In the genomic region with DNA sequence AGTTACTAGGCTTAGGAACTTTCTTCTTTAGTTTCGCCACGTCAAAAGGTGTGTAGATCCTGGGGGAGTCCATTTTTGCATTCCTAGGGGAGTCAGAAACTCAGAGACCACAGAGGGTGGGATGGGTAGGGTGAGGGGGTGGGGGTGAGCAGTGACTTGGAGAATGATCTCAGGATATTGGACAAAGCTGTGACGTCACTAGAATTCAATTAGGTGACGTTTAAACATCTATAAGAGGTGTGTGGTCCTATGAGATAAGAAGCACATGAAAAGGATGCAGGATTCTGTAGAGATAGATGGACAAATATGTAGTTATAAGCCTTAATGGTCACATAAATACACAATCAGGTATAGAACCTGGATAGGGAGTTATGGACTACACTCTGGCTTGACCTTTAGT, we compare ENCODE assay signal across 40 cellular contexts. TPM values are rescaled to one million over a fixed set of nuclear protein-coding genes. Genes with fewer than 3 reads are reported as not detected.
"Had no signal": no experiment of that assay in that cellular context is flagged by ENCODE, and none has a peak within 500 bp of the region (broad histone marks: within the 10 kb centered on the region; RNA-seq: fewer than 3 reads in every experiment).

No MANE protein-coding gene starts in this region.

- FAIRE-seq: astrocyte had no signal

- H3K9me3 Mint-ChIP-seq: activated naive CD4-positive, alpha-beta T cell treated with anti-CD3 and anti-CD28 coated beads for 36 hours; activated naive CD4-positive, alpha-beta T cell treated with anti-CD3 and anti-CD28 coated beads, Interleukin-2, amount 10 ng/mL, durations not matched to agents 7 days and 5 days; activated naive CD4-positive, alpha-beta T cell treated with anti-CD3 and anti-CD28 coated beads, Interleukin-2, amount 50 U/mL, for 24 hours; activated naive CD4-positive, alpha-beta T cell treated with anti-CD3 and anti-CD28 coated beads, Interleukin-2, amount 50 U/mL, for 72 hours; activated naive CD8-positive, alpha-beta T cell treated with anti-CD3 and anti-CD28 coated beads for 36 hours; activated naive CD8-positive, alpha-beta T cell treated with anti-CD3 and anti-CD28 coated beads, Interleukin-2, amount 10 ng/mL, durations not matched to agents 7 days and 5 days; activated naive CD8-positive, alpha-beta T cell treated with anti-CD3 and anti-CD28 coated beads, Interleukin-2, amount 50 U/mL, for 24 hours; activated T-cell treated with anti-CD3 and anti-CD28 coated beads, Interleukin-2, amount 50 U/mL, for 24 hours; activated T-cell treated with anti-CD3 and anti-CD28 coated beads, Interleukin-2, amount 50 U/mL, for 4 hours; activated T-cell treated with anti-CD3 and anti-CD28 coated beads, Interleukin-2, amount 50 U/mL, for 72 hours; activated T-helper 1 cell treated with anti-CD3 and anti-CD28 coated beads, Interleukin-12 subunit alpha, Interleukin-12 subunit beta, Interleukin-2, Interleukin-4 antibody, amounts not matched to agents 30 ng/mL and 10 ng/mL and 1 ng/mL, durations not matched to agents 14 hours and 24 hours and 36 hours; activated T-helper 17 cell treated with anti-CD3 and anti-CD28 coated beads, Interleukin-2, amount 50 U/mL, for 72 hours; activated T-helper 2 cell treated with anti-CD3 and anti-CD28 coated beads, Interferon-gamma antibody, Interleukin-2, Interleukin-4, amounts not matched to agents 10 μg/mL and 5 μg/mL and 100 μg/mL, durations not matched to agents 14 hours and 24 hours and 36 hours; central memory CD8-positive, alpha-beta T cell had no signal

- H3K4me1 ChIP-seq: body of pancreas, breast epithelium had no signal

- ATAC-seq: activated naive CD4-positive, alpha-beta T cell treated with anti-CD3 and anti-CD28 coated beads, Interleukin-2, amount 50 U/mL, for 72 hours; activated naive CD8-positive, alpha-beta T cell treated with anti-CD3 and anti-CD28 coated beads, Interleukin-2, amount 50 U/mL, for 24 hours; activated T-cell treated with anti-CD3 and anti-CD28 coated beads, Interleukin-2, amount 50 U/mL, for 4 hours; activated T-cell treated with anti-CD3 and anti-CD28 coated beads, Interleukin-2, amount 50 U/mL, for 72 hours; activated T-helper 17 cell treated with anti-CD3 and anti-CD28 coated beads, Interleukin-2, amount 50 U/mL, for 72 hours; body of pancreas had no signal

- DNase-seq: activated effector memory CD4-positive, alpha-beta T cell treated with anti-CD3 and anti-CD28 coated beads, Interleukin-2, amount 50 U/mL, for 16 hours; activated effector memory CD4-positive, alpha-beta T cell treated with Interleukin-2 at 50 U/mL for 16 hours; activated gamma-delta T cell; activated gamma-delta T cell treated with Interleukin-2 at 50 U/mL for 16 hours; activated naive CD4-positive, alpha-beta T cell; activated naive CD4-positive, alpha-beta T cell treated with anti-CD3 and anti-CD28 coated beads for 36 hours; activated naive CD4-positive, alpha-beta T cell treated with anti-CD3 and anti-CD28 coated beads, Interleukin-2, amount 10 ng/mL, durations not matched to agents 7 days and 5 days; activated naive CD4-positive, alpha-beta T cell treated with anti-CD3 and anti-CD28 coated beads, Interleukin-2, amount 50 U/mL, for 16 hours; activated naive CD4-positive, alpha-beta T cell treated with Interleukin-2 at 50 U/mL for 16 hours; activated naive CD8-positive, alpha-beta T cell treated with anti-CD3 and anti-CD28 coated beads for 36 hours; activated naive CD8-positive, alpha-beta T cell treated with anti-CD3 and anti-CD28 coated beads, Interleukin-2, amount 10 ng/mL, durations not matched to agents 7 days and 5 days; activated naive CD8-positive, alpha-beta T cell treated with anti-CD3 and anti-CD28 coated beads, Interleukin-2, amount 50 U/mL, for 24 hours; activated T-cell treated with anti-CD3 and anti-CD28 coated beads for 4 hours; activated T-cell treated with anti-CD3 and anti-CD28 coated beads, Interleukin-2, amount 50 U/mL, for 1 hour; activated T-cell treated with anti-CD3 and anti-CD28 coated beads, Interleukin-2, amount 50 U/mL, for 24 hours; activated T-cell treated with anti-CD3 and anti-CD28 coated beads, Interleukin-2, amount 50 U/mL, for 4 hours; activated T-cell treated with anti-CD3 and anti-CD28 coated beads, Interleukin-2, amount 50 U/mL, for 48 hours; activated T-cell treated with anti-CD3 and anti-CD28 coated beads, Interleukin-2, amount 50 U/mL, for 72 hours; adrenal gland; amniotic stem cell; amygdala; anterior cingulate cortex; aorta; body of pancreas; brain microvascular endothelial cell; caudate nucleus; central memory CD4-positive, alpha-beta T cell; cerebellar nuclear complex had no signal

- H3K36me3 ChIP-seq: adrenal gland, ascending aorta, brain microvascular endothelial cell, breast epithelium, cardiac muscle cell had no signal

- H3K27me3 ChIP-seq: ascending aorta, brain microvascular endothelial cell, cardiac muscle cell had no signal

- H3K27ac ChIP-seq: adrenal gland, ascending aorta, body of pancreas, brain microvascular endothelial cell, breast epithelium, cardiac muscle cell had no signal

- H3K4me3 Mint-ChIP-seq: activated naive CD4-positive, alpha-beta T cell treated with anti-CD3 and anti-CD28 coated beads for 36 hours; activated naive CD4-positive, alpha-beta T cell treated with anti-CD3 and anti-CD28 coated beads, Interleukin-2, amount 10 ng/mL, durations not matched to agents 7 days and 5 days; activated naive CD4-positive, alpha-beta T cell treated with anti-CD3 and anti-CD28 coated beads, Interleukin-2, amount 50 U/mL, for 24 hours; activated naive CD8-positive, alpha-beta T cell; activated naive CD8-positive, alpha-beta T cell treated with anti-CD3 and anti-CD28 coated beads for 36 hours; activated naive CD8-positive, alpha-beta T cell treated with anti-CD3 and anti-CD28 coated beads, Interleukin-2, amount 10 ng/mL, durations not matched to agents 7 days and 5 days; activated naive CD8-positive, alpha-beta T cell treated with anti-CD3 and anti-CD28 coated beads, Interleukin-2, amount 50 U/mL, for 24 hours; activated T-cell treated with anti-CD3 and anti-CD28 coated beads, Interleukin-2, amount 50 U/mL, for 24 hours; activated T-cell treated with anti-CD3 and anti-CD28 coated beads, Interleukin-2, amount 50 U/mL, for 4 hours; activated T-cell treated with anti-CD3 and anti-CD28 coated beads, Interleukin-2, amount 50 U/mL, for 72 hours; activated T-helper 1 cell treated with anti-CD3 and anti-CD28 coated beads, Interleukin-12 subunit alpha, Interleukin-12 subunit beta, Interleukin-2, Interleukin-4 antibody, amounts not matched to agents 30 ng/mL and 10 ng/mL and 1 ng/mL, durations not matched to agents 14 hours and 24 hours and 36 hours; activated T-helper 17 cell treated with anti-CD3 and anti-CD28 coated beads, Interleukin-2, amount 50 U/mL, for 72 hours; brain; central memory CD8-positive, alpha-beta T cell had no signal

- H3K9me3 ChIP-seq: adrenal gland, ascending aorta, body of pancreas, breast epithelium had no signal

- H3K27ac Mint-ChIP-seq: activated naive CD4-positive, alpha-beta T cell treated with anti-CD3 and anti-CD28 coated beads for 36 hours; activated naive CD4-positive, alpha-beta T cell treated with anti-CD3 and anti-CD28 coated beads, Interleukin-2, amount 10 ng/mL, durations not matched to agents 7 days and 5 days; activated naive CD4-positive, alpha-beta T cell treated with anti-CD3 and anti-CD28 coated beads, Interleukin-2, amount 50 U/mL, for 24 hours; activated naive CD4-positive, alpha-beta T cell treated with anti-CD3 and anti-CD28 coated beads, Interleukin-2, amount 50 U/mL, for 72 hours; activated naive CD8-positive, alpha-beta T cell; activated naive CD8-positive, alpha-beta T cell treated with anti-CD3 and anti-CD28 coated beads for 36 hours; activated naive CD8-positive, alpha-beta T cell treated with anti-CD3 and anti-CD28 coated beads, Interleukin-2, amount 10 ng/mL, durations not matched to agents 7 days and 5 days; activated naive CD8-positive, alpha-beta T cell treated with anti-CD3 and anti-CD28 coated beads, Interleukin-2, amount 50 U/mL, for 24 hours; activated T-cell treated with anti-CD3 and anti-CD28 coated beads, Interleukin-2, amount 50 U/mL, for 24 hours; activated T-cell treated with anti-CD3 and anti-CD28 coated beads, Interleukin-2, amount 50 U/mL, for 72 hours; activated T-helper 1 cell treated with anti-CD3 and anti-CD28 coated beads, Interleukin-12 subunit alpha, Interleukin-12 subunit beta, Interleukin-2, Interleukin-4 antibody, amounts not matched to agents 30 ng/mL and 10 ng/mL and 1 ng/mL, durations not matched to agents 14 hours and 24 hours and 36 hours; activated T-helper 17 cell treated with anti-CD3 and anti-CD28 coated beads, Interleukin-2, amount 50 U/mL, for 72 hours; activated T-helper 2 cell treated with anti-CD3 and anti-CD28 coated beads, Interferon-gamma antibody, Interleukin-2, Interleukin-4, amounts not matched to agents 10 μg/mL and 5 μg/mL and 100 μg/mL, durations not matched to agents 14 hours and 24 hours and 36 hours; brain had no signal

- H3K4me1 Mint-ChIP-seq: activated naive CD4-positive, alpha-beta T cell treated with anti-CD3 and anti-CD28 coated beads, Interleukin-2, amount 10 ng/mL, durations not matched to agents 7 days and 5 days; activated naive CD4-positive, alpha-beta T cell treated with anti-CD3 and anti-CD28 coated beads, Interleukin-2, amount 50 U/mL, for 24 hours; activated naive CD8-positive, alpha-beta T cell treated with anti-CD3 and anti-CD28 coated beads for 36 hours; activated naive CD8-positive, alpha-beta T cell treated with anti-CD3 and anti-CD28 coated beads, Interleukin-2, amount 10 ng/mL, durations not matched to agents 7 days and 5 days; activated naive CD8-positive, alpha-beta T cell treated with anti-CD3 and anti-CD28 coated beads, Interleukin-2, amount 50 U/mL, for 24 hours; activated T-helper 17 cell treated with anti-CD3 and anti-CD28 coated beads, Interleukin-2, amount 50 U/mL, for 72 hours; central memory CD8-positive, alpha-beta T cell had no signal

- H3K36me3 Mint-ChIP-seq: activated naive CD4-positive, alpha-beta T cell treated with anti-CD3 and anti-CD28 coated beads, Interleukin-2, amount 10 ng/mL, durations not matched to agents 7 days and 5 days; activated naive CD4-positive, alpha-beta T cell treated with anti-CD3 and anti-CD28 coated beads, Interleukin-2, amount 50 U/mL, for 24 hours; activated naive CD8-positive, alpha-beta T cell treated with anti-CD3 and anti-CD28 coated beads for 36 hours; activated naive CD8-positive, alpha-beta T cell treated with anti-CD3 and anti-CD28 coated beads, Interleukin-2, amount 10 ng/mL, durations not matched to agents 7 days and 5 days; brain had no signal

- H3K4me3 ChIP-seq: adrenal gland, ascending aorta, body of pancreas, breast epithelium, cardiac muscle cell had no signal

RNA-seq across cellular contexts. Expression of a gene that starts 21.5 kb away (rescaled TPM):
- total RNA-seq: activated naive CD4-positive, alpha-beta T cell treated with anti-CD3 and anti-CD28 coated beads for 36 hours; activated naive CD4-positive, alpha-beta T cell treated with anti-CD3 and anti-CD28 coated beads, Interleukin-2, amount 50 U/mL, for 72 hours; activated naive CD8-positive, alpha-beta T cell treated with anti-CD3 and anti-CD28 coated beads, Interleukin-2, amount 10 ng/mL, durations not matched to agents 7 days and 5 days; activated T-cell treated with anti-CD3 and anti-CD28 coated beads, Interleukin-2, amount 50 U/mL, for 72 hours; activated T-helper 1 cell treated with anti-CD3 and anti-CD28 coated beads, Interleukin-12 subunit alpha, Interleukin-12 subunit beta, Interleukin-2, Interleukin-4 antibody, amounts not matched to agents 30 ng/mL and 10 ng/mL and 1 ng/mL, durations not matched to agents 14 hours and 24 hours and 36 hours; activated T-helper 17 cell treated with anti-CD3 and anti-CD28 coated beads, Interleukin-2, amount 50 U/mL, for 72 hours had no signal
